9 cellular contexts compared by ENCODE assay signal in the genomic region with DNA sequence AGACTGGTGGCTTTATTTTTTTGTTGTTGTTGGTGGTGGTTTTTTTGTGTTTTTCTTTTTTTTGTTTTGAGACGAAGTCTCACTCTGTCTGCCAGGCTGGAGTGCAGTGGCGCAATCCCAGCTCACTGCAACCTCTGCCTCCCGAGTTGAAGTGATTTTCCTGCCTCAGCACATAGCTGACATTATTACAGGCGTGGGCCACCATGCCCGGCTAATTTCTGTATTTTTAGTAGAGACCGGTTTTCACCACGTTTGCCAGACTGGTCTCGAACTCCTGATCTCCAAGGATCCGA. TPM values are rescaled to one million over a fixed set of nuclear protein-coding genes. Genes with fewer than 3 reads are reported as not detected.
DNase-seq lines count a peak whose midpoint lies in the region; ATAC-seq and TF ChIP-seq lines count a peak whose summit lies in the region.
"Had no signal": no experiment of that assay in that cellular context is flagged by ENCODE, and none has a peak within 500 bp of the region (broad histone marks: within the 10 kb centered on the region; RNA-seq: fewer than 3 reads in every experiment).

No MANE protein-coding gene starts in this region.

- TF ChIP-seq CTCF in mucosa of descending colon (IDR thresholded peaks at IDR 0.05) (no peak), type B pancreatic cell (conservative IDR thresholded peaks at IDR 0.05) (no peak)

- H3K4me1 ChIP-seq in mucosa of descending colon (ENCODE audit: low read depth): peaks cover 2% of the 10 kb centered on the region
- H3K4me1 ChIP-seq: Caco-2 had no signal

- peak overlapping the region; percentile 96 to 99 for H3K27ac Mint-ChIP-seq in effector memory CD8-positive, alpha-beta T cell
- H3K27ac Mint-ChIP-seq in type B pancreatic cell: peak overlapping the region; percentile 89

- peaks cover 39% of the 10 kb centered on the region for H3K36me3 Mint-ChIP-seq in activated T-cell treated with anti-CD3 and anti-CD28 coated beads, Interleukin-2, amount 50 U/mL, for 4 hours (ENCODE audit: insufficient read depth)
- H3K36me3 Mint-ChIP-seq in effector memory CD8-positive, alpha-beta T cell (ENCODE audit: insufficient read depth): peaks cover 53% of the 10 kb centered on the region
- no peaks in the 10 kb centered on the region for H3K36me3 Mint-ChIP-seq in type B pancreatic cell

- intact Hi-C loops in mucosa of descending colon (cut with DNase I, micrococcal nuclease): no loop called here

- no peaks in the 10 kb centered on the region for H3K27me3 Mint-ChIP-seq in activated T-cell treated with anti-CD3 and anti-CD28 coated beads, Interleukin-2, amount 50 U/mL, for 4 hours (ENCODE audit: low read depth)
- H3K27me3 Mint-ChIP-seq in effector memory CD8-positive, alpha-beta T cell: no peaks in the 10 kb centered on the region
- peaks cover 40% of the 10 kb centered on the region for H3K27me3 Mint-ChIP-seq in type B pancreatic cell

- DNase-seq in activated T-cell treated with anti-CD3 and anti-CD28 coated beads, Interleukin-2, amount 50 U/mL, for 4 hours: no peak
- DNase-seq in activated T-cell treated with anti-CD3 and anti-CD28 coated beads, Interleukin-2, amount 50 U/mL, for 1 hour: no peak
- no peak for DNase-seq in effector memory CD8-positive, alpha-beta T cell
- DNase-seq in mucosa of descending colon (no peak), type B pancreatic cell (ENCODE audit: extremely low spot score, unreplicated experiment) (no peak), HuH-7.5 (ENCODE audit: low spot score) (no peak)
- no peak for DNase-seq in effector CD4-positive, alpha-beta T cell
- DNase-seq: Caco-2 had no signal

- no peak overlapping the region for H3K4me3 ChIP-seq in mucosa of descending colon

- peak in 1 of 2 donors; percentile 0 for ATAC-seq in activated T-cell treated with anti-CD3 and anti-CD28 coated beads, Interleukin-2, amount 50 U/mL, for 4 hours
- peak; percentile 11 for ATAC-seq in effector memory CD8-positive, alpha-beta T cell (replicated peaks)
- ATAC-seq in mucosa of descending colon (peak; percentile 3), GM19467 (IDR thresholded peaks at IDR 0.05; ENCODE audit: unreplicated experiment) (no peak)

- peaks cover 54% of the 10 kb centered on the region for H3K4me1 Mint-ChIP-seq in activated T-cell treated with anti-CD3 and anti-CD28 coated beads, Interleukin-2, amount 50 U/mL, for 4 hours (ENCODE audit: low read depth)
- peaks cover 47 to 59% of the 10 kb centered on the region in 2 donors for H3K4me1 Mint-ChIP-seq in effector memory CD8-positive, alpha-beta T cell (ENCODE audit: low read depth in 2 of 2)
- H3K4me1 Mint-ChIP-seq in type B pancreatic cell (ENCODE audit: unreplicated experiment): peaks cover 31% of the 10 kb centered on the region

- no peaks in the 10 kb centered on the region for H3K36me3 ChIP-seq in mucosa of descending colon (ENCODE audit: low read depth)

- H3K9me3 ChIP-seq in mucosa of descending colon: no peaks in the 10 kb centered on the region
- H3K9me3 ChIP-seq: Caco-2 had no signal

- peak overlapping the region; percentile 99 for H3K4me3 Mint-ChIP-seq in activated T-cell treated with anti-CD3 and anti-CD28 coated beads, Interleukin-2, amount 50 U/mL, for 4 hours
- H3K4me3 Mint-ChIP-seq in effector memory CD8-positive, alpha-beta T cell: peak overlapping the region; percentile 97 to 100
- peak overlapping the region; percentile 97 for H3K4me3 Mint-ChIP-seq in type B pancreatic cell

- H3K9me3 Mint-ChIP-seq in activated T-cell treated with anti-CD3 and anti-CD28 coated beads, Interleukin-2, amount 50 U/mL, for 4 hours: no peaks in the 10 kb centered on the region
- no peaks in the 10 kb centered on the region for H3K9me3 Mint-ChIP-seq in effector memory CD8-positive, alpha-beta T cell
- H3K9me3 Mint-ChIP-seq in type B pancreatic cell: no peaks in the 10 kb centered on the region

RNA-seq across cellular contexts. Expression of gene SERPINB9, which starts 0.7 kb away (rescaled TPM):
- 10 to 100 TPM; 41.0 to 48.0 (median 42.4) TPM for total RNA-seq in activated T-cell treated with anti-CD3 and anti-CD28 coated beads, Interleukin-2, amount 50 U/mL, for 4 hours
- total RNA-seq in mucosa of descending colon: 1 to 10 TPM; 3.7 to 6.4 (median 4.2) TPM
- 6.0 and 6.5 TPM in 2 replicates for total RNA-seq in type B pancreatic cell (ENCODE audit: low replicate concordance)
